8 cellular contexts compared by ENCODE assay signal in the genomic region with DNA sequence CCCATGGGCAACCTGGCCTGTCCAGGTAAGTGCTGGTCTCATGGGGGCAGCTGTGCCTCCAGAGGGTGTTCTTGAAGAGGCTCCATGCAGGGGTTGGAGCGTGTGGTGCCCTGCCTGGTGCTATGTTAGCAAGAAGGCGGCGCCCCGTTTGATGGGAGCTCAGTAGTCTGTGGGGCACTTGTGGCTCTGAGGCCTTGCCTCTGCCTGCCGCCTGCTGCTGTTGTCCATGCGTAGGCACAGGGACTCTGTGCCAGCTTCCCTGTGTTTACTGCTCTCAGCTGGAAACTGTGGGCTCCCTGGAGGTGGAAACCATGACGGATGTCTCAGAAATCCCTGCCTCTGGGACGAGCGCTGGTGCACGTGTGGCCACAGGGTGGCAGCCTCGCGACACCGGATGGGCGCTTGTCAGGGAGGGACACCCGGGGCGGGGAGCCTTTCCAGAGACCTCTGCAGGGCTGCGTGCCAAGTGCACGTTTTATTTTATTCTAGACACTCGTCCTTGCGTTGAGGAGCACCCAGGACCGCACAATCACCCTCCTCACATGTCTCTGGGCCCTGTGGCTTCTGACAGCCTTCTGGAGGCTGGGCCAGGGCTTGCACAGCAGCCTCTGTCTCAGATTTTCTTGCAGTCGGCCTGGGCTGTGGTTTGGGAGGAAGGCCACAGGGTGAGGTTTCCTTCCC. TPM values are rescaled to one million over a fixed set of nuclear protein-coding genes. Genes with fewer than 3 reads are reported as not detected.
DNase-seq lines count a peak whose midpoint lies in the region; ATAC-seq, FAIRE-seq and TF ChIP-seq lines count a peak whose summit lies in the region.

No MANE protein-coding gene starts in this region.

- no peak overlapping the region for H3K27ac Mint-ChIP-seq in WTC11

- in situ Hi-C loops in T47D (cut with HindIII; ENCODE audit: low pct_unique_long_range_greater_than_20kb, low sequenced_read_pairs), result no loop called here

- FAIRE-seq in islet of Langerhans (lab: Jason Lieb, UNC), result peak; percentile 72

- peaks cover 42% of the 10 kb centered on the region for H3K36me3 Mint-ChIP-seq in WTC11

- no peaks in the 10 kb centered on the region for H3K9me3 Mint-ChIP-seq in WTC11

- peak; percentile 70 for ATAC-seq in GM19035 (IDR thresholded peaks at IDR 0.05; ENCODE audit: unreplicated experiment)
- peak; percentile 78 for ATAC-seq in HG03280 (IDR thresholded peaks at IDR 0.05; ENCODE audit: unreplicated experiment)
- peak; percentile 90 for ATAC-seq in WTC11

- POLR2A ChIA-PET in WTC11 (lab: Charles Lee), result no interaction called here

- CTCF ChIA-PET in WTC11 (lab: Charles Lee), result interaction anchor here (0.7 to 2.0 kb wide), 13 partner anchors 13 to 281 kb away, joined by 3 to 21 read pairs (median 4); a partner anchor contains a TSS

- no peaks in the 10 kb centered on the region for H3K4me1 Mint-ChIP-seq in WTC11

- H3K4me3 Mint-ChIP-seq in WTC11, result no peak overlapping the region

- peak; percentile 75 for TF ChIP-seq CTCF in WTC11 (IDR thresholded peaks at IDR 0.05)

- peak; percentile 94 for DNase-seq in AG20443 (ENCODE audit: low spot score)
- peak; percentile 98 for DNase-seq in NCI-H345 (lab: John Stamatoyannopoulos, UW)
- peak; percentile 91 for DNase-seq in WTC11 (ENCODE audit: low spot score)
- DNase-seq in T47D (ENCODE audit: low read depth in 1 of 2, low spot score in 1 of 2), result peak; percentile 88 to 98
- DNase-seq in stimulated activated CD4-positive, alpha-beta T cell treated with anti-CD3 and anti-CD28 coated beads, Interleukin-15, amount 100 ng/mL, for 1 hour (ENCODE audit: low read depth in 1 of 2, low spot score in 1 of 2), result peak; percentile 73

- H3K27me3 Mint-ChIP-seq in WTC11 (ENCODE audit: low read depth), result no peaks in the 10 kb centered on the region

TF ChIP-seq in WTC11, 78 proteins besides CTCF, POLR2A, EP300 and RAD21:
- 0 out of 2 replicates have a peak, but pooled peaks have one; percentile 27 for TF ChIP-seq FOXP1 (CRISPR knock-in tag; IDR thresholded peaks at IDR 0.05; ENCODE audit: borderline replicate concordance)
- TF ChIP-seq, protein P1, sequence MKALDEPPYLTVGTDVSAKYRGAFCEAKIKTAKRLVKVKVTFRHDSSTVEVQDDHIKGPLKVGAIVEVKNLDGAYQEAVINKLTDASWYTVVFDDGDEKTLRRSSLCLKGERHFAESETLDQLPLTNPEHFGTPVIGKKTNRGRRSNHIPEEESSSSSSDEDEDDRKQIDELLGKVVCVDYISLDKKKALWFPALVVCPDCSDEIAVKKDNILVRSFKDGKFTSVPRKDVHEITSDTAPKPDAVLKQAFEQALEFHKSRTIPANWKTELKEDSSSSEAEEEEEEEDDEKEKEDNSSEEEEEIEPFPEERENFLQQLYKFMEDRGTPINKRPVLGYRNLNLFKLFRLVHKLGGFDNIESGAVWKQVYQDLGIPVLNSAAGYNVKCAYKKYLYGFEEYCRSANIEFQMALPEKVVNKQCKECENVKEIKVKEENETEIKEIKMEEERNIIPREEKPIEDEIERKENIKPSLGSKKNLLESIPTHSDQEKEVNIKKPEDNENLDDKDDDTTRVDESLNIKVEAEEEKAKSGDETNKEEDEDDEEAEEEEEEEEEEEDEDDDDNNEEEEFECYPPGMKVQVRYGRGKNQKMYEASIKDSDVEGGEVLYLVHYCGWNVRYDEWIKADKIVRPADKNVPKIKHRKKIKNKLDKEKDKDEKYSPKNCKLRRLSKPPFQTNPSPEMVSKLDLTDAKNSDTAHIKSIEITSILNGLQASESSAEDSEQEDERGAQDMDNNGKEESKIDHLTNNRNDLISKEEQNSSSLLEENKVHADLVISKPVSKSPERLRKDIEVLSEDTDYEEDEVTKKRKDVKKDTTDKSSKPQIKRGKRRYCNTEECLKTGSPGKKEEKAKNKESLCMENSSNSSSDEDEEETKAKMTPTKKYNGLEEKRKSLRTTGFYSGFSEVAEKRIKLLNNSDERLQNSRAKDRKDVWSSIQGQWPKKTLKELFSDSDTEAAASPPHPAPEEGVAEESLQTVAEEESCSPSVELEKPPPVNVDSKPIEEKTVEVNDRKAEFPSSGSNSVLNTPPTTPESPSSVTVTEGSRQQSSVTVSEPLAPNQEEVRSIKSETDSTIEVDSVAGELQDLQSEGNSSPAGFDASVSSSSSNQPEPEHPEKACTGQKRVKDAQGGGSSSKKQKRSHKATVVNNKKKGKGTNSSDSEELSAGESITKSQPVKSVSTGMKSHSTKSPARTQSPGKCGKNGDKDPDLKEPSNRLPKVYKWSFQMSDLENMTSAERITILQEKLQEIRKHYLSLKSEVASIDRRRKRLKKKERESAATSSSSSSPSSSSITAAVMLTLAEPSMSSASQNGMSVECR (CRISPR knock-in tag; IDR thresholded peaks at IDR 0.05; ENCODE audit: borderline replicate concordance), result no peak
- peak; percentile 11; the same call in 1 of the 2 replicates for TF ChIP-seq ZNF423 (CRISPR knock-in tag; IDR thresholded peaks at IDR 0.05)

RNA-seq across cellular contexts. Expression of a gene that starts 27.1 kb away (rescaled TPM):
- total RNA-seq in WTC11 (2021), result 43.8 to 50.8 TPM (median 47.2 TPM) in 3 replicates

RNA-seq across cellular contexts. Expression of a gene that starts 27.3 kb away (rescaled TPM):
- total RNA-seq in WTC11 (2021), result 12.8 to 13.7 TPM (median 13.6 TPM) in 3 replicates

RNA-seq across cellular contexts. Expression of a gene that starts 53.1 kb away (rescaled TPM):
- not detected in 3 replicates for total RNA-seq in WTC11 (2021)

Comparison
In these comparisons a context has a peak if more than half of its experiments do, and no peak if none do; other contexts are left out.
1. Peak in every context shown above with its lines: DNase-seq and ATAC-seq.